ENCODE assay signal across 8 cellular contexts in genomic region chr4:94208268-94208667, GRCh38. TPM values are rescaled to one million over a fixed set of nuclear protein-coding genes. Genes with fewer than 3 reads are reported as not detected.
DNase-seq lines count a peak whose midpoint lies in the region; ATAC-seq and TF ChIP-seq lines count a peak whose summit lies in the region.

No MANE protein-coding gene starts in this region.

- H4K20me1 ChIP-seq in neural progenitor cell (ENCODE audit: low read depth): no peaks in the 10 kb centered on the region

- peaks cover 8% of the 10 kb centered on the region for H3K4me1 Mint-ChIP-seq in Calu3 (ENCODE audit: low read depth, unreplicated experiment)
- H3K4me1 Mint-ChIP-seq in effector memory CD8-positive, alpha-beta T cell (ENCODE audit: low read depth in 2 of 2): peaks cover 17 to 34% of the 10 kb centered on the region in 2 donors
- H3K4me1 Mint-ChIP-seq in neural progenitor cell: peaks cover 20% of the 10 kb centered on the region

- H3K9me3 Mint-ChIP-seq in Calu3 (ENCODE audit: low read depth, unreplicated experiment) (no peaks in the 10 kb centered on the region), neural progenitor cell (no peaks in the 10 kb centered on the region)
- H3K9me3 Mint-ChIP-seq in effector memory CD8-positive, alpha-beta T cell: no peaks in the 10 kb centered on the region

- TF ChIP-seq CTCF in Calu3 (IDR thresholded peaks at IDR 0.05; ENCODE audit: unreplicated experiment) (no peak), neural progenitor cell (IDR thresholded peaks at IDR 0.05) (no peak)

- no peaks in the 10 kb centered on the region for H3F3A ChIP-seq in neural progenitor cell (ENCODE audit: low read depth)

- H3K27me3 Mint-ChIP-seq in Calu3 (ENCODE audit: unreplicated experiment) (no peaks in the 10 kb centered on the region), neural progenitor cell (ENCODE audit: insufficient read depth, low read depth) (no peaks in the 10 kb centered on the region)
- peaks cover 5% of the 10 kb centered on the region in 2 donors for H3K27me3 Mint-ChIP-seq in effector memory CD8-positive, alpha-beta T cell

- H2AFZ ChIP-seq in neural progenitor cell (replicated peaks): peak overlapping the region; percentile 88

- BruUV-seq in Calu3 (replicated peaks; lab: Mats Ljungman, UMichigan): TSS peak; percentile 53

- H3K4me2 ChIP-seq in neural progenitor cell: peak overlapping the region; percentile 96

- H3K27me3 ChIP-seq in neural progenitor cell: no peaks in the 10 kb centered on the region

- CTCF ChIA-PET in Calu3 (lab: Charles Lee): no interaction called here

- peak overlapping the region; percentile 91 for H3K9ac ChIP-seq in neural progenitor cell

- intact Hi-C loops in Calu3 (cut with micrococcal nuclease; ENCODE audit: unreplicated experiment): no loop called here

- H3K36me3 ChIP-seq in neural progenitor cell: peaks cover 7% of the 10 kb centered on the region

- H3K27ac ChIP-seq in neural progenitor cell: peak overlapping the region; percentile 89

- peaks cover 19% of the 10 kb centered on the region for H3K36me3 Mint-ChIP-seq in Calu3 (ENCODE audit: insufficient read depth, unreplicated experiment)
- H3K36me3 Mint-ChIP-seq in effector memory CD8-positive, alpha-beta T cell (ENCODE audit: insufficient read depth): peaks cover 46% of the 10 kb centered on the region
- peaks cover 27% of the 10 kb centered on the region for H3K36me3 Mint-ChIP-seq in neural progenitor cell

- no peak for DNase-seq in Calu3
- DNase-seq in NCI-H69 (lab: John Stamatoyannopoulos, UW): peak; percentile 23
- DNase-seq in effector memory CD8-positive, alpha-beta T cell: peak in 1 of 3 experiments; percentile 1
- DNase-seq in neural progenitor cell (ENCODE audit: low spot score): no peak
- no peak for DNase-seq in NCI-H1436 treated with DMSO at 0.1 percent for 48 hours (lab: John Stamatoyannopoulos, UW)
- no peak for DNase-seq in HK-2 (ENCODE audit: unreplicated experiment)

- no peak for ATAC-seq in effector memory CD8-positive, alpha-beta T cell (replicated peaks)
- ATAC-seq in HG03565 (IDR thresholded peaks at IDR 0.05; ENCODE audit: unreplicated experiment) (no peak), HG02763 (IDR thresholded peaks at IDR 0.05; ENCODE audit: unreplicated experiment) (no peak)

- H3K4me3 Mint-ChIP-seq in Calu3 (ENCODE audit: low read depth, unreplicated experiment) (peak overlapping the region; percentile 97), neural progenitor cell (peak overlapping the region; percentile 100)
- H3K4me3 Mint-ChIP-seq in effector memory CD8-positive, alpha-beta T cell: peak overlapping the region; percentile 89 to 97

- H3K79me2 ChIP-seq in neural progenitor cell (ENCODE audit: low read depth): peaks cover 55% of the 10 kb centered on the region

- H3K27ac Mint-ChIP-seq in Calu3 (ENCODE audit: unreplicated experiment): peak overlapping the region; percentile 98
- peak overlapping the region; percentile 97 to 99 for H3K27ac Mint-ChIP-seq in effector memory CD8-positive, alpha-beta T cell
- peak overlapping the region; percentile 100 for H3K27ac Mint-ChIP-seq in neural progenitor cell

- peaks cover 19% of the 10 kb centered on the region for H3K4me1 ChIP-seq in neural progenitor cell

- no peaks in the 10 kb centered on the region for H3K9me3 ChIP-seq in neural progenitor cell (ENCODE audit: low read depth)

- H3K4me3 ChIP-seq in neural progenitor cell: peak overlapping the region; percentile 65

RNA-seq across cellular contexts. Expression of gene SMARCAD1, which starts 0.6 kb away (rescaled TPM):
- total RNA-seq in Calu3 (2022) (15.8 and 19.2 TPM in 2 replicates), neural progenitor cell (ENCODE audit: low replicate concordance) (66.6 and 115 TPM in 2 replicates)
